Comparison of ENCODE assay signal across 10 cellular contexts in the genomic region with DNA sequence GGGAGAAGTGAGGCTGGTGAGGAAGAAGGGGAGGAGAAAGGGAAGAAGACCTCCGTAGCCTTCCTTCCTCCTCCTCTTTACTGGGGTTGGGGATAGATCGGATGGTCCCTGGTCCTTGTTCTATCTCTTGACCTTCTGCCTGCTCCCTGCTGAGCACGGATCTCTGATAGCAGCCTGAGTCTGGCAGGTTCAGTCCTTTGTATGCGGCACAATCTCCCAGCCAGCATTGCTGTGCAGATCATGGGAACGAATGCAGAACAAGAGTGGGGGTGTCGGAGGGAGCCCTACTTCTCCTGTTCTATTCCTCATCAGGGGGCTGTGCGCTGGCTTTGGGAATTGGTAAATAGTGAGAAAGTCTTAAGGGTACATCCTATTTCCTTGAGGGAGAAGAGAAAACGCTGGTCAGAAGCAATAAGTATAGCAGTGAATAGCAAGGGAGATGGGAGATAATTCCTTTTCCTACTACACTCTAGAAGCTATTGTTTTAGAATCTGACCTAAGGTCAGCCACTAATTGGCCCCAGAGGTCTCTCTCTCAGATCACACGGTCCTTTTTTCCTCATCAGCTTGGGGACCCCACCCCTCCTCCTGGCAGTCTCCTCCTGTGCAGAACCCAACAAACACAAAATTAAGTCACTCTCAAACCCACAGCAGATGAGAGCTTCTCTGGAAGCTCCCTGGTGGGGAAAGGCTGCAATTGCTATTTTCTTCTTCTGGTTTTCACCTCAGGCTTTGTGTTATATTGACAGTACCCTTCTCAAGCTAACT. TPM values are rescaled to one million over a fixed set of nuclear protein-coding genes. Genes with fewer than 3 reads are reported as not detected.
DNase-seq lines count a peak whose midpoint lies in the region; ATAC-seq lines count a peak whose summit lies in the region.
"Had no signal": no experiment of that assay in that cellular context is flagged by ENCODE, and none has a peak within 500 bp of the region (broad histone marks: within the 10 kb centered on the region; RNA-seq: fewer than 3 reads in every experiment).

No MANE protein-coding gene starts in this region.

- H3K4me1 Mint-ChIP-seq in activated naive CD4-positive, alpha-beta T cell treated with anti-CD3 and anti-CD28 coated beads, Interleukin-2, amount 10 ng/mL, durations not matched to agents 7 days and 5 days = no peaks in the 10 kb centered on the region
- H3K4me1 Mint-ChIP-seq in activated naive CD4-positive, alpha-beta T cell treated with anti-CD3 and anti-CD28 coated beads for 36 hours (ENCODE audit: low read depth) = no peaks in the 10 kb centered on the region
- H3K4me1 Mint-ChIP-seq: activated B cell treated with CpG ODN at 0.5 μM for 24 hours had no signal

- peak; percentile 77 for ATAC-seq in left ventricle myocardium superior

- intact Hi-C loops in activated naive CD4-positive, alpha-beta T cell treated with anti-CD3 and anti-CD28 coated beads for 36 hours (cut with micrococcal nuclease) = no loop called here
- intact Hi-C loops in left ventricle myocardium superior (cut with micrococcal nuclease) = no loop called here

- H3K27me3 Mint-ChIP-seq in activated naive CD4-positive, alpha-beta T cell treated with anti-CD3 and anti-CD28 coated beads, Interleukin-2, amount 10 ng/mL, durations not matched to agents 7 days and 5 days = peaks cover 4% of the 10 kb centered on the region
- H3K27me3 Mint-ChIP-seq in activated naive CD4-positive, alpha-beta T cell treated with anti-CD3 and anti-CD28 coated beads for 36 hours (ENCODE audit: low read depth) = peaks cover 4% of the 10 kb centered on the region

- CTCF ChIA-PET in activated naive CD4-positive, alpha-beta T cell treated with anti-CD3 and anti-CD28 coated beads, Interleukin-2, amount 10 ng/mL, durations not matched to agents 7 days and 5 days (lab: Charles Lee) = interaction anchor here (0.6 kb wide), 1 partner anchor 40 kb away, joined by 4 read pairs; no protein-coding TSS in a partner anchor
- CTCF ChIA-PET in activated naive CD4-positive, alpha-beta T cell treated with anti-CD3 and anti-CD28 coated beads for 36 hours (lab: Charles Lee) = interaction anchor here (0.6 to 0.7 kb wide), 2 partner anchors 37 to 610 kb away, joined by 3 read pairs; no protein-coding TSS in a partner anchor

- H3K27ac Mint-ChIP-seq in activated naive CD4-positive, alpha-beta T cell treated with anti-CD3 and anti-CD28 coated beads, Interleukin-2, amount 10 ng/mL, durations not matched to agents 7 days and 5 days = peak overlapping the region; percentile 50
- H3K27ac Mint-ChIP-seq in activated naive CD4-positive, alpha-beta T cell treated with anti-CD3 and anti-CD28 coated beads for 36 hours = no peak overlapping the region
- H3K27ac Mint-ChIP-seq: activated B cell treated with CpG ODN at 0.5 μM for 24 hours had no signal

- DNase-seq in activated naive CD4-positive, alpha-beta T cell treated with anti-CD3 and anti-CD28 coated beads, Interleukin-2, amount 10 ng/mL, durations not matched to agents 7 days and 5 days = no peak
- no peak for DNase-seq in activated naive CD4-positive, alpha-beta T cell treated with anti-CD3 and anti-CD28 coated beads for 36 hours
- DNase-seq in SK-MEL-5 (ENCODE audit: low read depth, low spot score) (peak; percentile 62), left ventricle myocardium superior (no peak), NCI-H187 (lab: John Stamatoyannopoulos, UW) (no peak), NCI-H345 (lab: John Stamatoyannopoulos, UW) (no peak), GF-D8 (lab: John Stamatoyannopoulos, UW) (no peak), NCI-H2227 (lab: John Stamatoyannopoulos, UW; ENCODE audit: unreplicated experiment) (no peak)
- DNase-seq: activated B cell treated with CpG ODN at 0.5 μM for 24 hours had no signal

- in situ Hi-C loops in SK-MEL-5 (cut with HindIII; ENCODE audit: low pct_unique_long_range_greater_than_20kb, low sequenced_read_pairs) = no loop called here

- H3K4me3 Mint-ChIP-seq in activated naive CD4-positive, alpha-beta T cell treated with anti-CD3 and anti-CD28 coated beads, Interleukin-2, amount 10 ng/mL, durations not matched to agents 7 days and 5 days = no peak overlapping the region
- no peak overlapping the region for H3K4me3 Mint-ChIP-seq in activated naive CD4-positive, alpha-beta T cell treated with anti-CD3 and anti-CD28 coated beads for 36 hours
- H3K4me3 Mint-ChIP-seq: activated B cell treated with CpG ODN at 0.5 μM for 24 hours had no signal

- no peaks in the 10 kb centered on the region for H3K36me3 Mint-ChIP-seq in activated naive CD4-positive, alpha-beta T cell treated with anti-CD3 and anti-CD28 coated beads, Interleukin-2, amount 10 ng/mL, durations not matched to agents 7 days and 5 days
- H3K36me3 Mint-ChIP-seq in activated naive CD4-positive, alpha-beta T cell treated with anti-CD3 and anti-CD28 coated beads for 36 hours (ENCODE audit: low read depth) = no peaks in the 10 kb centered on the region

- no peaks in the 10 kb centered on the region for H3K9me3 Mint-ChIP-seq in activated naive CD4-positive, alpha-beta T cell treated with anti-CD3 and anti-CD28 coated beads, Interleukin-2, amount 10 ng/mL, durations not matched to agents 7 days and 5 days
- H3K9me3 Mint-ChIP-seq in activated naive CD4-positive, alpha-beta T cell treated with anti-CD3 and anti-CD28 coated beads for 36 hours = no peaks in the 10 kb centered on the region
- H3K9me3 Mint-ChIP-seq: activated B cell treated with CpG ODN at 0.5 μM for 24 hours had no signal

RNA-seq across cellular contexts. Expression of a gene that starts 41.0 kb away (rescaled TPM):
- under 1 TPM; 0.36 to 0.49 TPM for total RNA-seq in activated naive CD4-positive, alpha-beta T cell treated with anti-CD3 and anti-CD28 coated beads for 36 hours
- total RNA-seq in SK-MEL-5 (2014; rRNA removed; shearing (Covaris generic)) = not detected in 2 replicates
- polyA plus RNA-seq in SK-MEL-5 (2015; cell fraction: cytosol; rRNA removed) = not detected in 2 replicates
- polyA plus RNA-seq in SK-MEL-5 (2015; cell fraction: nucleus; rRNA removed) = not detected in 2 replicates
- 2.1 TPM for total RNA-seq in left ventricle myocardium superior
- total RNA-seq: Daoy had no signal
